In genomic region chrX:45172890-45173289, GRCh38 we compare ENCODE assay signal across 12 cellular contexts. TPM values are rescaled to one million over a fixed set of nuclear protein-coding genes. Genes with fewer than 3 reads are reported as not detected.
A peak's percentile ranks its signal among the peaks of the same experiment; 100 is the strongest.
DNase-seq lines count a peak whose midpoint lies in the region; ATAC-seq and TF ChIP-seq lines count a peak whose summit lies in the region.
"Had no signal": no experiment of that assay in that cellular context is flagged by ENCODE, and none has a peak within 500 bp of the region (broad histone marks: within the 10 kb centered on the region; RNA-seq: fewer than 3 reads in every experiment).

No MANE protein-coding gene starts in this region.

- no peaks in the 10 kb centered on the region for H3K36me3 Mint-ChIP-seq in MCF 10A (ENCODE audit: insufficient read depth, unreplicated experiment)
- H3K36me3 Mint-ChIP-seq: CD14-positive monocyte had no signal

- H3K27me3 ChIP-seq in breast epithelium (peaks cover 0 to 33% of the 10 kb centered on the region in 2 donors), PC-3 (ENCODE audit: low read length) (no peaks in the 10 kb centered on the region), fibroblast of lung (ENCODE audit: control insufficient read depth, insufficient read depth, low read length) (no peaks in the 10 kb centered on the region)

- no peaks in the 10 kb centered on the region for H3K9me3 Mint-ChIP-seq in MCF 10A (ENCODE audit: unreplicated experiment)
- H3K9me3 Mint-ChIP-seq: activated T-cell treated with anti-CD3 and anti-CD28 coated beads, Interleukin-2, amount 50 U/mL, for 4 hours had no signal

- peak; percentile 82 for DNase-seq in MCF 10A (ENCODE audit: unreplicated experiment)
- no peak for DNase-seq in breast epithelium (ENCODE audit: low spot score in 2 of 2)
- peak; percentile 90 for DNase-seq in PC-3
- DNase-seq in fibroblast of lung (ENCODE audit: low read depth in 2 of 2), result peak; percentile 53 to 58
- DNase-seq in midbrain (lab: John Stamatoyannopoulos, UW), result no peak
- no peak for DNase-seq in Ammon's horn (ENCODE audit: low spot score)
- DNase-seq: activated T-cell treated with anti-CD3 and anti-CD28 coated beads, Interleukin-2, amount 50 U/mL, for 4 hours; NCI-H2029 treated with DMSO at 0.1 percent for 48 hours had no signal

- CTCF ChIA-PET in MCF 10A (lab: Yijun Ruan, JAX) (interaction anchor here (0.7 to 2.3 kb wide), 5 partner anchors 9 to 1235 kb away, joined by 3 to 13 read pairs (median 3); no protein-coding TSS in a partner anchor), PC-3 (lab: Charles Lee) (no interaction called here)

- peak; percentile 96 for ATAC-seq in PC-3
- ATAC-seq in GM18867 (IDR thresholded peaks at IDR 0.05; ENCODE audit: unreplicated experiment), result no peak
- ATAC-seq in GM18873 (IDR thresholded peaks at IDR 0.05; ENCODE audit: low FRiP score, unreplicated experiment), result no peak

- peaks cover 51% of the 10 kb centered on the region for H3K27me3 Mint-ChIP-seq in MCF 10A (ENCODE audit: insufficient read depth, unreplicated experiment)

- POLR2A ChIA-PET in MCF 10A (lab: Yijun Ruan, JAX), result no interaction called here
- POLR2A ChIA-PET in PC-3 (lab: Charles Lee; ENCODE audit: unreplicated experiment), result interaction anchor here (0.5 kb wide), 2 partner anchors 15 to 1963 kb away, joined by 3 to 4 read pairs; no protein-coding TSS in a partner anchor

- H3K9me3 ChIP-seq in breast epithelium (peaks cover 0 to 6% of the 10 kb centered on the region in 2 donors), PC-3 (ENCODE audit: low read length) (no peaks in the 10 kb centered on the region), fibroblast of lung (ENCODE audit: control insufficient read depth, insufficient read depth, low read depth, low read length) (no peaks in the 10 kb centered on the region)

- H3K79me2 ChIP-seq in PC-3 (ENCODE audit: low read length), result no peaks in the 10 kb centered on the region
- H3K79me2 ChIP-seq in fibroblast of lung (ENCODE audit: control insufficient read depth, insufficient read depth, low read length), result no peaks in the 10 kb centered on the region

- BruUV-seq in MCF 10A (replicated peaks; lab: Mats Ljungman, UMichigan) (no TSS peak), PC-3 (replicated peaks; lab: Mats Ljungman, UMichigan) (no TSS peak)

- H3K4me1 ChIP-seq in breast epithelium, result no peaks in the 10 kb centered on the region
- peaks cover 15% of the 10 kb centered on the region for H3K4me1 ChIP-seq in PC-3 (ENCODE audit: insufficient read depth, low read length)
- H3K4me1 ChIP-seq in fibroblast of lung (ENCODE audit: control insufficient read depth, extremely low read depth, insufficient read depth, low read length), result no peaks in the 10 kb centered on the region

- H4K20me1 ChIP-seq in PC-3 (ENCODE audit: low read length) (no peaks in the 10 kb centered on the region), fibroblast of lung (ENCODE audit: control insufficient read depth, extremely low read depth, insufficient read depth, low read length) (no peaks in the 10 kb centered on the region)

- no peak overlapping the region for H3K4me3 Mint-ChIP-seq in MCF 10A (ENCODE audit: unreplicated experiment)
- H3K4me3 Mint-ChIP-seq: activated T-cell treated with anti-CD3 and anti-CD28 coated beads, Interleukin-2, amount 50 U/mL, for 4 hours; CD14-positive monocyte had no signal

- H3K36me3 ChIP-seq in breast epithelium (no peaks in the 10 kb centered on the region), PC-3 (ENCODE audit: low read depth, low read length) (no peaks in the 10 kb centered on the region), fibroblast of lung (ENCODE audit: control insufficient read depth, insufficient read depth, low read length) (no peaks in the 10 kb centered on the region)

- intact Hi-C loops in MCF 10A (cut with micrococcal nuclease), result no loop called here
- intact Hi-C loops in breast epithelium (cut with DNase I; ENCODE audit: low total_unique reads), result no loop called here
- intact Hi-C loops in PC-3 (cut with micrococcal nuclease), result no loop called here

- H3K4me1 Mint-ChIP-seq in MCF 10A (ENCODE audit: insufficient read depth, unreplicated experiment), result peaks cover 7% of the 10 kb centered on the region

- no peaks in the 10 kb centered on the region for H3F3A ChIP-seq in PC-3 (ENCODE audit: low read length, unreplicated experiment)

- TF ChIP-seq POLR2A in breast epithelium (IDR thresholded peaks at IDR 0.05), result no peak

- TF ChIP-seq CTCF in MCF 10A (IDR thresholded peaks at IDR 0.05; ENCODE audit: unreplicated experiment) (no peak), breast epithelium (IDR thresholded peaks at IDR 0.05) (no peak), PC-3 (conservative IDR thresholded peaks at IDR 0.05; ENCODE audit: low read depth, low read length) (no peak), fibroblast of lung (conservative IDR thresholded peaks at IDR 0.05 in 1 of 2, IDR thresholded peaks at IDR 0.05 in 1 of 2; ENCODE audit: low read depth in 1 of 2, low read length in 2 of 2) (no peak)

- H2AFZ ChIP-seq in PC-3 (ENCODE audit: low read length) (no peak overlapping the region), fibroblast of lung (ENCODE audit: low read length) (no peak overlapping the region)

- H3K4me2 ChIP-seq in PC-3 (ENCODE audit: low read length) (peak overlapping the region; percentile 59), fibroblast of lung (ENCODE audit: extremely low read depth, insufficient read depth, low read length) (no peak overlapping the region)

- no peaks in the 10 kb centered on the region for H3K9me2 ChIP-seq in PC-3 (replicated peaks; ENCODE audit: low read length)

- H3K27ac Mint-ChIP-seq in MCF 10A (ENCODE audit: low read depth, unreplicated experiment), result no peak overlapping the region

- H3K9ac ChIP-seq in PC-3 (ENCODE audit: low read length), result no peak overlapping the region
- no peak overlapping the region for H3K9ac ChIP-seq in fibroblast of lung (ENCODE audit: insufficient read depth, low read length)

- H3K27ac ChIP-seq in breast epithelium (no peak overlapping the region), PC-3 (ENCODE audit: low read length) (peak overlapping the region; percentile 81), fibroblast of lung (ENCODE audit: insufficient read depth, low read length) (no peak overlapping the region)

- H3K4me3 ChIP-seq in breast epithelium, result no peak overlapping the region
- no peak overlapping the region for H3K4me3 ChIP-seq in PC-3 (ENCODE audit: low read length)
- H3K4me3 ChIP-seq in fibroblast of lung (replicated peaks in 1 of 4; ENCODE audit: control extremely low read depth in 1 of 4, insufficient read depth in 1 of 4, low read depth in 3 of 4, low read length in 4 of 4), result no peak overlapping the region

RNA-seq across cellular contexts. Expression of gene DIPK2B, which starts 27.8 kb away (rescaled TPM):
- total RNA-seq in MCF 10A (2022) (not detected in 2 replicates), breast epithelium (10 to 100 TPM in 2 of 3 donors, 1 to 10 TPM in 1; 9.2 to 65.5 (median 12.2) TPM), PC-3 (2014; rRNA removed) (0.18 and 0.40 TPM in 2 replicates), fibroblast of lung (not detected in 2 replicates)
- not detected in 2 replicates for polyA plus RNA-seq in fibroblast of lung
- polyA plus RNA-seq in fibroblast of lung (2012), result not detected in 2 replicates
- not detected in 2 replicates for polyA minus RNA-seq in fibroblast of lung (ENCODE audit: low replicate concordance)
- total RNA-seq: T-helper 1 cell treated with Interleukin-12 subunit alpha and Interleukin-12 subunit beta and Interleukin-4 antibody, amounts not matched to agents 30 ng/mL and 1 ng/mL, for 36 hours had no signal
- polyA plus RNA-seq: CD14-positive monocyte had no signal

Comparison
In these comparisons a context has a peak if more than half of its experiments do, and no peak if none do; other contexts are left out.
1. DNase-seq: peak in MCF 10A (single experiment), PC-3 (single experiment) and fibroblast of lung (2 of 2); none in breast epithelium (0 of 2), midbrain (single experiment) and Ammon's horn (single experiment).